8 cellular contexts compared by ENCODE assay signal in the genomic region with DNA sequence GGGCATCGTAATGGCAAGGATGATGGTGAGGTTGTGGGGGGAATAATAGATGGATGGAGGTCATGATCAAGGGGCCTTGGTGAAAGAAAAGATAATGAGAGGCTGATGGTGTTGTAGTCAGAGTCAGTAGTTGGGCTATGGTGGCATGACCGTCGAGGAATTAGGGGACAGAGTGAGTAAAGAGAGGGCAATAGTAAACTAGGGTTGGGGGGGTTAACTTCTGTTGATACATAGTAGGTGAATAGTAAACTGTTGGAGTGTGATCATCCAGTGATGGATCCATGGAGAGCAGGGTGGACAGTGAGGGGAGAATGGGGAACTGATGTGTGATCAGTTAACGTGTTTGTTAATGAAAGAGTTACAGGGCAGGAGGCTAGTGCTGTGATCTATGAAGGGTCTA. TPM values are rescaled to one million over a fixed set of nuclear protein-coding genes. Genes with fewer than 3 reads are reported as not detected.
DNase-seq lines count a peak whose midpoint lies in the region; ATAC-seq and TF ChIP-seq lines count a peak whose summit lies in the region.

No MANE protein-coding gene starts in this region.

- TF ChIP-seq CTCF in Loucy (conservative IDR thresholded peaks at IDR 0.05; ENCODE audit: low read length) (no peak), nephron (IDR thresholded peaks at IDR 0.05; ENCODE audit: unreplicated experiment in 3 of 3) (no peak)

- ATAC-seq in HG02852 (IDR thresholded peaks at IDR 0.05; ENCODE audit: unreplicated experiment), result no peak

- peak overlapping the region; percentile 74 to 87 (median 81) for H3K4me3 ChIP-seq in BLaER1 treated with 17β-estradiol and CSF1 and Interleukin-3, amounts not matched to agents 10 nM and 100 nM
- H3K4me3 ChIP-seq in Loucy (ENCODE audit: low read length, poor library complexity, severe bottlenecking) (peak overlapping the region; percentile 84), ectodermal cell (ENCODE audit: insufficient read depth, low read depth, low read length) (peak overlapping the region; percentile 67)

- H3K9me3 ChIP-seq in BLaER1 treated with 17β-estradiol and CSF1 and Interleukin-3, amounts not matched to agents 10 nM and 100 nM (replicated peaks in 1 of 11), result no peaks in the 10 kb centered on the region; a peak in 1 of 22 replicates
- H3K9me3 ChIP-seq in Loucy (ENCODE audit: insufficient read depth, low read depth, low read length) (no peaks in the 10 kb centered on the region), ectodermal cell (ENCODE audit: control insufficient read depth, low read length) (no peaks in the 10 kb centered on the region)

- no peaks in the 10 kb centered on the region for H3K9me2 ChIP-seq in Loucy (replicated peaks; ENCODE audit: low read depth, low read length)

- peak overlapping the region; percentile 86 to 91 (median 87) for H3K4me3 Mint-ChIP-seq in nephron

- DNase-seq in NCI-H2081 (lab: John Stamatoyannopoulos, UW), result no peak
- no peak for DNase-seq in head of caudate nucleus
- DNase-seq in HUDEP-2 (lab: John Stamatoyannopoulos, UW; ENCODE audit: unreplicated experiment in 76 of 76), result no peak

- peak overlapping the region; percentile 64 to 84 (median 77) for H3K4me2 ChIP-seq in BLaER1 treated with 17β-estradiol and CSF1 and Interleukin-3, amounts not matched to agents 10 nM and 100 nM
- H3K4me2 ChIP-seq in Loucy (ENCODE audit: low read depth, low read length, poor library complexity, severe bottlenecking), result peak overlapping the region; percentile 78

- peak overlapping the region in 9 of 11 experiments; percentile 77 to 86 (median 80); a peak in 17 of 22 replicates for H3K27ac ChIP-seq in BLaER1 treated with 17β-estradiol and CSF1 and Interleukin-3, amounts not matched to agents 10 nM and 100 nM
- H3K27ac ChIP-seq in ectodermal cell (ENCODE audit: insufficient read depth, low read depth, low read length, poor library complexity, severe bottlenecking), result no peak overlapping the region

- peaks cover 4% of the 10 kb centered on the region for H3K9me3 Mint-ChIP-seq in nephron

- H2AFZ ChIP-seq in Loucy (ENCODE audit: low read length), result no peak overlapping the region

- peaks cover 6 to 69% (median 36%) of the 10 kb centered on the region in 11 experiments; a peak in 18 of 22 replicates for H3K27me3 ChIP-seq in BLaER1 treated with 17β-estradiol and CSF1 and Interleukin-3, amounts not matched to agents 10 nM and 100 nM
- H3K27me3 ChIP-seq in Loucy (ENCODE audit: insufficient read depth, low read length, poor library complexity, severe bottlenecking) (no peaks in the 10 kb centered on the region), ectodermal cell (ENCODE audit: control insufficient read depth, insufficient read depth, low read length, poor library complexity, severe bottlenecking) (no peaks in the 10 kb centered on the region)

- peak overlapping the region; percentile 82 to 91 (median 86) for H3K9ac ChIP-seq in BLaER1 treated with 17β-estradiol and CSF1 and Interleukin-3, amounts not matched to agents 10 nM and 100 nM
- H3K9ac ChIP-seq in Loucy (ENCODE audit: low read depth, low read length, poor library complexity, severe bottlenecking), result peak overlapping the region; percentile 88

- peaks cover 17% of the 10 kb centered on the region for H3K4me1 Mint-ChIP-seq in nephron

- H3K27ac Mint-ChIP-seq in nephron, result no peak overlapping the region

- H3K36me3 ChIP-seq in BLaER1 treated with 17β-estradiol and CSF1 and Interleukin-3, amounts not matched to agents 10 nM and 100 nM, result peaks cover 10 to 42% (median 28%) of the 10 kb centered on the region in 11 experiments; a peak in 21 of 22 replicates
- H3K36me3 ChIP-seq in Loucy (ENCODE audit: insufficient read depth, low read length), result peaks cover 4% of the 10 kb centered on the region; the same call in 1 of the 2 replicates
- H3K36me3 ChIP-seq in ectodermal cell (ENCODE audit: control insufficient read depth, insufficient read depth, low read length), result no peaks in the 10 kb centered on the region

- peaks cover 11% of the 10 kb centered on the region for H3K36me3 Mint-ChIP-seq in nephron (ENCODE audit: low read depth)

- H3K4me1 ChIP-seq in BLaER1 treated with 17β-estradiol and CSF1 and Interleukin-3, amounts not matched to agents 10 nM and 100 nM, result peaks cover 24 to 35% (median 30%) of the 10 kb centered on the region in 10 experiments
- H3K4me1 ChIP-seq in Loucy (ENCODE audit: insufficient read depth, low read length, poor library complexity, severe bottlenecking) (peaks cover 11% of the 10 kb centered on the region), ectodermal cell (ENCODE audit: control insufficient read depth, insufficient read depth, low read length) (peaks cover 9% of the 10 kb centered on the region)

- WGBS in ectodermal cell, 2 experiments, result 62 to 70% methylated on average over 4 of the region's 4 CpGs

- no peaks in the 10 kb centered on the region for H3F3A ChIP-seq in Loucy (ENCODE audit: low read depth)

- intact Hi-C loops in head of caudate nucleus (cut with DNase I), result loop anchor here (10.0 kb wide), 1 partner anchor 118 kb away; a partner anchor contains a TSS

- H4K20me1 ChIP-seq in BLaER1 treated with 17β-estradiol and CSF1 and Interleukin-3, amounts not matched to agents 10 nM and 100 nM, result peaks cover 0 to 49% (median 26%) of the 10 kb centered on the region in 11 experiments; a peak in 16 of 22 replicates
- no peaks in the 10 kb centered on the region for H4K20me1 ChIP-seq in Loucy (ENCODE audit: insufficient read depth, low read length, poor library complexity, severe bottlenecking)

- peaks cover 39% of the 10 kb centered on the region for H3K79me2 ChIP-seq in Loucy (ENCODE audit: insufficient read depth, low read length)

- peaks cover 3% of the 10 kb centered on the region for H3K27me3 Mint-ChIP-seq in nephron (ENCODE audit: low read depth)

RNA-seq across cellular contexts. Expression of a gene that starts 0.9 kb away (rescaled TPM):
- 42.8 TPM for polyA plus RNA-seq in ectodermal cell (2013, experiment 1 of 4)
- 41.4 TPM for polyA plus RNA-seq in ectodermal cell (2013, experiment 2 of 4)
- polyA plus RNA-seq in ectodermal cell (2013, experiment 3 of 4), result 33.4 TPM
- polyA plus RNA-seq in ectodermal cell (2013, experiment 4 of 4), result 38.0 TPM

RNA-seq across cellular contexts. Expression of a gene that starts 6.9 kb away (rescaled TPM):
- 11.6 TPM for polyA plus RNA-seq in ectodermal cell (2013, experiment 1 of 4)
- polyA plus RNA-seq in ectodermal cell (2013, experiment 2 of 4), result 14.1 TPM
- 7.0 TPM for polyA plus RNA-seq in ectodermal cell (2013, experiment 3 of 4)
- 8.9 TPM for polyA plus RNA-seq in ectodermal cell (2013, experiment 4 of 4)

RNA-seq across cellular contexts. Expression of a gene that starts 31.9 kb away (rescaled TPM):
- polyA plus RNA-seq in ectodermal cell (2013, experiment 1 of 4), result 14.6 TPM
- 15.3 TPM for polyA plus RNA-seq in ectodermal cell (2013, experiment 2 of 4)
- polyA plus RNA-seq in ectodermal cell (2013, experiment 3 of 4), result 14.5 TPM
- 17.3 TPM for polyA plus RNA-seq in ectodermal cell (2013, experiment 4 of 4)

RNA-seq across cellular contexts. Expression of a gene that starts 44.7 kb away (rescaled TPM):
- polyA plus RNA-seq in ectodermal cell (2013, experiment 1 of 4), result 129 TPM
- 123 TPM for polyA plus RNA-seq in ectodermal cell (2013, experiment 2 of 4)
- polyA plus RNA-seq in ectodermal cell (2013, experiment 3 of 4), result 118 TPM
- polyA plus RNA-seq in ectodermal cell (2013, experiment 4 of 4), result 123 TPM
